In genomic region chr1:17991996-17992395, GRCh38 we compare ENCODE assay signal across 1 cellular context.
TF ChIP-seq lines count a peak whose summit lies in the region.

No MANE protein-coding gene starts in this region.

TF ChIP-seq in GM23338, 12 proteins besides CTCF, POLR2A, EP300 and RAD21 (continued from another document):
- TF ChIP-seq, protein P1, sequence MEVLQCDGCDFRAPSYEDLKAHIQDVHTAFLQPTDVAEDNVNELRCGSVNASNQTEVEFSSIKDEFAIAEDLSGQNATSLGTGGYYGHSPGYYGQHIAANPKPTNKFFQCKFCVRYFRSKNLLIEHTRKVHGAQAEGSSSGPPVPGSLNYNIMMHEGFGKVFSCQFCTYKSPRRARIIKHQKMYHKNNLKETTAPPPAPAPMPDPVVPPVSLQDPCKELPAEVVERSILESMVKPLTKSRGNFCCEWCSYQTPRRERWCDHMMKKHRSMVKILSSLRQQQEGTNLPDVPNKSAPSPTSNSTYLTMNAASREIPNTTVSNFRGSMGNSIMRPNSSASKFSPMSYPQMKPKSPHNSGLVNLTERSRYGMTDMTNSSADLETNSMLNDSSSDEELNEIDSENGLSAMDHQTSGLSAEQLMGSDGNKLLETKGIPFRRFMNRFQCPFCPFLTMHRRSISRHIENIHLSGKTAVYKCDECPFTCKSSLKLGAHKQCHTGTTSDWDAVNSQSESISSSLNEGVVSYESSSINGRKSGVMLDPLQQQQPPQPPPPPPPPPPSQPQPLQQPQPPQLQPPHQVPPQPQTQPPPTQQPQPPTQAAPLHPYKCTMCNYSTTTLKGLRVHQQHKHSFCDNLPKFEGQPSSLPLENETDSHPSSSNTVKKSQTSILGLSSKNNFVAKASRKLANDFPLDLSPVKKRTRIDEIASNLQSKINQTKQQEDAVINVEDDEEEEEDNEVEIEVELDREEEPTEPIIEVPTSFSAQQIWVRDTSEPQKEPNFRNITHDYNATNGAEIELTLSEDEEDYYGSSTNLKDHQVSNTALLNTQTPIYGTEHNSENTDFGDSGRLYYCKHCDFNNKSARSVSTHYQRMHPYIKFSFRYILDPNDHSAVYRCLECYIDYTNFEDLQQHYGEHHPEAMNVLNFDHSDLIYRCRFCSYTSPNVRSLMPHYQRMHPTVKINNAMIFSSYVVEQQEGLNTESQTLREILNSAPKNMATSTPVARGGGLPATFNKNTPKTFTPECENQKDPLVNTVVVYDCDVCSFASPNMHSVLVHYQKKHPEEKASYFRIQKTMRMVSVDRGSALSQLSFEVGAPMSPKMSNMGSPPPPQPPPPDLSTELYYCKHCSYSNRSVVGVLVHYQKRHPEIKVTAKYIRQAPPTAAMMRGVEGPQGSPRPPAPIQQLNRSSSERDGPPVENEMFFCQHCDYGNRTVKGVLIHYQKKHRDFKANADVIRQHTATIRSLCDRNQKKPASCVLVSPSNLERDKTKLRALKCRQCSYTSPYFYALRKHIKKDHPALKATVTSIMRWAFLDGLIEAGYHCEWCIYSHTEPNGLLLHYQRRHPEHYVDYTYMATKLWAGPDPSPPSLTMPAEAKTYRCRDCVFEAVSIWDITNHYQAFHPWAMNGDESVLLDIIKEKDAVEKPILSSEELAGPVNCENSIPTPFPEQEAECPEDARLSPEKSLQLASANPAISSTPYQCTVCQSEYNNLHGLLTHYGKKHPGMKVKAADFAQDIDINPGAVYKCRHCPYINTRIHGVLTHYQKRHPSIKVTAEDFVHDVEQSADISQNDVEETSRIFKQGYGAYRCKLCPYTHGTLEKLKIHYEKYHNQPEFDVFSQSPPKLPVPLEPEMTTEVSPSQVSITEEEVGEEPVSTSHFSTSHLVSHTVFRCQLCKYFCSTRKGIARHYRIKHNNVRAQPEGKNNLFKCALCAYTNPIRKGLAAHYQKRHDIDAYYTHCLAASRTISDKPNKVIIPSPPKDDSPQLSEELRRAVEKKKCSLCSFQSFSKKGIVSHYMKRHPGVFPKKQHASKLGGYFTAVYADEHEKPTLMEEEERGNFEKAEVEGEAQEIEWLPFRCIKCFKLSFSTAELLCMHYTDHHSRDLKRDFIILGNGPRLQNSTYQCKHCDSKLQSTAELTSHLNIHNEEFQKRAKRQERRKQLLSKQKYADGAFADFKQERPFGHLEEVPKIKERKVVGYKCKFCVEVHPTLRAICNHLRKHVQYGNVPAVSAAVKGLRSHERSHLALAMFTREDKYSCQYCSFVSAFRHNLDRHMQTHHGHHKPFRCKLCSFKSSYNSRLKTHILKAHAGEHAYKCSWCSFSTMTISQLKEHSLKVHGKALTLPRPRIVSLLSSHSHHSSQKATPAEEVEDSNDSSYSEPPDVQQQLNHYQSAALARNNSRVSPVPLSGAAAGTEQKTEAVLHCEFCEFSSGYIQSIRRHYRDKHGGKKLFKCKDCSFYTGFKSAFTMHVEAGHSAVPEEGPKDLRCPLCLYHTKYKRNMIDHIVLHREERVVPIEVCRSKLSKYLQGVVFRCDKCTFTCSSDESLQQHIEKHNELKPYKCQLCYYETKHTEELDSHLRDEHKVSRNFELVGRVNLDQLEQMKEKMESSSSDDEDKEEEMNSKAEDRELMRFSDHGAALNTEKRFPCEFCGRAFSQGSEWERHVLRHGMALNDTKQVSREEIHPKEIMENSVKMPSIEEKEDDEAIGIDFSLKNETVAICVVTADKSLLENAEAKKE (CRISPR knock-in tag; IDR thresholded peaks at IDR 0.05): no peak
- TF ChIP-seq JUNB (IDR thresholded peaks at IDR 0.05; ENCODE audit: unreplicated experiment): no peak
- TF ChIP-seq NANOG (IDR thresholded peaks at IDR 0.05; ENCODE audit: borderline replicate concordance): no peak
TF ChIP-seq in GM23338: peak in this region for 0.
